ENCODE assay signal across 19 cellular contexts in genomic region chr9:99055384-99055783, GRCh38. TPM values are rescaled to one million over a fixed set of nuclear protein-coding genes. Genes with fewer than 3 reads are reported as not detected.
DNase-seq lines count a peak whose midpoint lies in the region; ATAC-seq, FAIRE-seq and TF ChIP-seq lines count a peak whose summit lies in the region.
"Had no signal": no experiment of that assay in that cellular context is flagged by ENCODE, and none has a peak within 500 bp of the region (broad histone marks: within the 10 kb centered on the region; RNA-seq: fewer than 3 reads in every experiment).

No MANE protein-coding gene starts in this region.

- no peak for TF ChIP-seq RAD21 in HCT116 (IDR thresholded peaks at IDR 0.05; ENCODE audit: low read depth)

- H3K79me2 ChIP-seq in HCT116 (ENCODE audit: insufficient read depth, low read length), result no peaks in the 10 kb centered on the region

- CTCF ChIA-PET in HCT116 (lab: Charles Lee), result no interaction called here

- DNase-seq in HCT116 (ENCODE audit: low read depth, low spot score), result no peak
- DNase-seq in RWPE2 (ENCODE audit: low spot score), result no peak
- DNase-seq in bronchial epithelial cell (ENCODE audit: low read depth), result peak; percentile 98
- DNase-seq in natural killer cell treated with Interleukin-12 subunit alpha and Interleukin-12 subunit beta and Interleukin-15 and Interleukin-18, amount 100 ng/mL, for 72 hours (ENCODE audit: low spot score), result no peak
- DNase-seq in left colon, result no peak
- DNase-seq in T-helper 2 cell, result no peak
- no peak for DNase-seq in T-helper 2 cell treated with Interferon-gamma antibody and Interleukin-4, amounts not matched to agents 5 μg/mL and 100 μg/mL, for 36 hours (ENCODE audit: low spot score)
- DNase-seq: activated CD4-positive, alpha-beta T cell treated with anti-CD3 and anti-CD28 coated beads, Interleukin-2, amount 50 U/mL, for 1 hour; activated naive CD4-positive, alpha-beta T cell treated with Interleukin-2 at 50 U/mL for 16 hours; activated T-cell treated with anti-CD3 and anti-CD28 coated beads for 4 hours; AML-193; Calu3; caudate nucleus; left cardiac atrium; NCI-H1694 treated with DMSO at 0.1 percent for 48 hours; stimulated activated CD4-positive, alpha-beta T cell treated with anti-CD3 and anti-CD28 coated beads, Interleukin-2, amount 100 ng/mL, for 48 hours had no signal

- peaks cover 0 to 9% of the 10 kb centered on the region in 2 experiments; a peak in 1 of 4 replicates for H3K4me1 ChIP-seq in HCT116 (ENCODE audit: control insufficient read depth in 1 of 2, insufficient read depth in 2 of 2, low read length in 2 of 2)
- H3K4me1 ChIP-seq in RWPE2 (ENCODE audit: insufficient read depth, poor library complexity, severe bottlenecking), result peaks cover 6% of the 10 kb centered on the region

- peak overlapping the region in 1 of 2 donors; percentile 9 for H3K27ac Mint-ChIP-seq in natural killer cell treated with Interleukin-12 subunit alpha and Interleukin-12 subunit beta and Interleukin-15 and Interleukin-18, amount 100 ng/mL, for 72 hours
- no peak overlapping the region for H3K27ac Mint-ChIP-seq in T-helper 2 cell treated with Interferon-gamma antibody and Interleukin-4, amounts not matched to agents 5 μg/mL and 100 μg/mL, for 36 hours

- RAD21 ChIA-PET in HCT116 (lab: Charles Lee; ENCODE audit: low non-redundant PET in 1 of 2, low total read pairs in 2 of 2, uncharacterized antibody in 2 of 2, unreplicated experiment in 2 of 2), result no interaction called here

- H3K9me3 Mint-ChIP-seq in natural killer cell treated with Interleukin-12 subunit alpha and Interleukin-12 subunit beta and Interleukin-15 and Interleukin-18, amount 100 ng/mL, for 72 hours, result peaks cover 4% of the 10 kb centered on the region
- peaks cover 7% of the 10 kb centered on the region for H3K9me3 Mint-ChIP-seq in T-helper 2 cell treated with Interferon-gamma antibody and Interleukin-4, amounts not matched to agents 5 μg/mL and 100 μg/mL, for 36 hours

- intact Hi-C loops in HCT116 (cut with micrococcal nuclease) (no loop called here), left colon (cut with DNase I, micrococcal nuclease) (no loop called here)

- H3K9me3 ChIP-seq in HCT116 (ENCODE audit: control insufficient read depth in 1 of 2, insufficient read depth in 1 of 2, low read depth in 1 of 2, low read length in 2 of 2), result no peaks in the 10 kb centered on the region
- H3K9me3 ChIP-seq in RWPE2 (ENCODE audit: severe bottlenecking), result no peaks in the 10 kb centered on the region
- H3K9me3 ChIP-seq: SJSA1 had no signal

- no peak overlapping the region for H3K9ac ChIP-seq in HCT116 (ENCODE audit: low read length)

- H3K36me3 Mint-ChIP-seq in natural killer cell treated with Interleukin-12 subunit alpha and Interleukin-12 subunit beta and Interleukin-15 and Interleukin-18, amount 100 ng/mL, for 72 hours, result peaks cover 5% of the 10 kb centered on the region
- H3K36me3 Mint-ChIP-seq in T-helper 2 cell treated with Interferon-gamma antibody and Interleukin-4, amounts not matched to agents 5 μg/mL and 100 μg/mL, for 36 hours (ENCODE audit: low read depth), result peaks cover 6% of the 10 kb centered on the region

- no peaks in the 10 kb centered on the region for H4K20me1 ChIP-seq in HCT116 (ENCODE audit: insufficient read depth)

- POLR2A ChIA-PET in HCT116 (lab: Charles Lee), result no interaction called here

- H3K9me2 ChIP-seq in HCT116 (ENCODE audit: insufficient read depth), result no peaks in the 10 kb centered on the region

- H3K27ac ChIP-seq in HCT116 (ENCODE audit: low read depth, low read length), result no peak overlapping the region
- H3K27ac ChIP-seq in RWPE2 (ENCODE audit: poor library complexity, severe bottlenecking), result no peak overlapping the region
- H3K27ac ChIP-seq: SJSA1 had no signal

- TF ChIP-seq CTCF in HCT116 (IDR thresholded peaks at IDR 0.05 in 2 of 3, conservative IDR thresholded peaks at IDR 0.05 in 1 of 3; ENCODE audit: borderline replicate concordance in 1 of 3, insufficient read depth in 1 of 3, low read depth in 2 of 3, low read length in 2 of 3) (no peak), RWPE2 (IDR thresholded peaks at IDR 0.05; ENCODE audit: poor library complexity, severe bottlenecking) (no peak), bronchial epithelial cell (IDR thresholded peaks at IDR 0.05; ENCODE audit: insufficient read depth, low read length, severe bottlenecking) (no peak)

- no peak for TF ChIP-seq POLR2A in HCT116 (IDR thresholded peaks at IDR 0.05; ENCODE audit: borderline replicate concordance, extremely low read depth, insufficient read depth, insufficient read length)

- BruUV-seq in HCT116 (replicated peaks; lab: Mats Ljungman, UMichigan), result no TSS peak

- H3K27me3 ChIP-seq in HCT116 (ENCODE audit: insufficient read depth, low read length) (0 out of 2 replicates have a peak, but pooled peaks cover 4% of the 10 kb centered on the region), RWPE2 (ENCODE audit: insufficient read depth, poor library complexity, severe bottlenecking) (no peaks in the 10 kb centered on the region), bronchial epithelial cell (ENCODE audit: control insufficient read depth, insufficient read depth, low read length) (no peaks in the 10 kb centered on the region)
- H3K27me3 ChIP-seq: SJSA1 had no signal

- ATAC-seq in HCT116, result peak; percentile 32; the same call in 1 of the 2 replicates
- ATAC-seq in RWPE2 (ENCODE audit: low read depth), result peak; percentile 49; the same call in 2 of the 3 replicates
- no peak for ATAC-seq in natural killer cell treated with Interleukin-12 subunit alpha and Interleukin-12 subunit beta and Interleukin-15 and Interleukin-18, amount 100 ng/mL, for 72 hours
- no peak for ATAC-seq in left colon
- ATAC-seq: left cardiac atrium had no signal

- peaks cover 73 to 76% of the 10 kb centered on the region in 2 donors for H3K4me1 Mint-ChIP-seq in natural killer cell treated with Interleukin-12 subunit alpha and Interleukin-12 subunit beta and Interleukin-15 and Interleukin-18, amount 100 ng/mL, for 72 hours (ENCODE audit: low read depth in 2 of 2)
- H3K4me1 Mint-ChIP-seq in T-helper 2 cell treated with Interferon-gamma antibody and Interleukin-4, amounts not matched to agents 5 μg/mL and 100 μg/mL, for 36 hours (ENCODE audit: low read depth), result peaks cover 74% of the 10 kb centered on the region

- peak overlapping the region; percentile 11 for H3K4me3 Mint-ChIP-seq in natural killer cell treated with Interleukin-12 subunit alpha and Interleukin-12 subunit beta and Interleukin-15 and Interleukin-18, amount 100 ng/mL, for 72 hours
- no peak overlapping the region for H3K4me3 Mint-ChIP-seq in T-helper 2 cell treated with Interferon-gamma antibody and Interleukin-4, amounts not matched to agents 5 μg/mL and 100 μg/mL, for 36 hours

- H3K4me2 ChIP-seq in HCT116 (ENCODE audit: low read length), result 0 out of 2 replicates have a peak overlapping the region, but pooled peaks have one; percentile 10

- H3K4me3 ChIP-seq in HCT116 (replicated peaks in 1 of 2; ENCODE audit: low read depth in 1 of 2, low read length in 2 of 2) (no peak overlapping the region), RWPE2 (ENCODE audit: severe bottlenecking) (no peak overlapping the region), bronchial epithelial cell (ENCODE audit: low read depth, low read length) (no peak overlapping the region)
- H3K4me3 ChIP-seq: SJSA1 had no signal

- FAIRE-seq in bronchial epithelial cell (lab: Jason Lieb, UNC), result no peak
- FAIRE-seq: HTR-8/SVneo, TTC549 had no signal

- H3K27me3 Mint-ChIP-seq in natural killer cell treated with Interleukin-12 subunit alpha and Interleukin-12 subunit beta and Interleukin-15 and Interleukin-18, amount 100 ng/mL, for 72 hours, result no peaks in the 10 kb centered on the region
- no peaks in the 10 kb centered on the region for H3K27me3 Mint-ChIP-seq in T-helper 2 cell treated with Interferon-gamma antibody and Interleukin-4, amounts not matched to agents 5 μg/mL and 100 μg/mL, for 36 hours (ENCODE audit: low read depth)

- no peak overlapping the region for H2AFZ ChIP-seq in HCT116 (ENCODE audit: low read depth, low read length, poor library complexity, severe bottlenecking)

- H3K36me3 ChIP-seq in HCT116 (ENCODE audit: control insufficient read depth in 1 of 2, insufficient read depth in 2 of 2, low read length in 2 of 2) (no peaks in the 10 kb centered on the region), RWPE2 (ENCODE audit: low read depth) (no peaks in the 10 kb centered on the region), bronchial epithelial cell (ENCODE audit: control insufficient read depth, insufficient read depth, low read length) (no peaks in the 10 kb centered on the region)
- H3K36me3 ChIP-seq: SJSA1 had no signal

TF ChIP-seq in HCT116, 20 proteins besides CTCF, POLR2A, EP300 and RAD21 (continues in another document):
- TF ChIP-seq JUND (IDR thresholded peaks at IDR 0.05) (peak; percentile 16; the same call in 1 of the 2 replicates), SIN3A (IDR thresholded peaks at IDR 0.05; ENCODE audit: low read depth) (no peak), TCF7L2 (IDR thresholded peaks at IDR 0.05; ENCODE audit: borderline replicate concordance, extremely low read depth, insufficient read depth, insufficient read length) (peak; percentile 25), SRF (IDR thresholded peaks at IDR 0.05; ENCODE audit: low read depth) (no peak), ZFX (IDR thresholded peaks at IDR 0.05) (no peak)
- TF ChIP-seq, protein P1, sequence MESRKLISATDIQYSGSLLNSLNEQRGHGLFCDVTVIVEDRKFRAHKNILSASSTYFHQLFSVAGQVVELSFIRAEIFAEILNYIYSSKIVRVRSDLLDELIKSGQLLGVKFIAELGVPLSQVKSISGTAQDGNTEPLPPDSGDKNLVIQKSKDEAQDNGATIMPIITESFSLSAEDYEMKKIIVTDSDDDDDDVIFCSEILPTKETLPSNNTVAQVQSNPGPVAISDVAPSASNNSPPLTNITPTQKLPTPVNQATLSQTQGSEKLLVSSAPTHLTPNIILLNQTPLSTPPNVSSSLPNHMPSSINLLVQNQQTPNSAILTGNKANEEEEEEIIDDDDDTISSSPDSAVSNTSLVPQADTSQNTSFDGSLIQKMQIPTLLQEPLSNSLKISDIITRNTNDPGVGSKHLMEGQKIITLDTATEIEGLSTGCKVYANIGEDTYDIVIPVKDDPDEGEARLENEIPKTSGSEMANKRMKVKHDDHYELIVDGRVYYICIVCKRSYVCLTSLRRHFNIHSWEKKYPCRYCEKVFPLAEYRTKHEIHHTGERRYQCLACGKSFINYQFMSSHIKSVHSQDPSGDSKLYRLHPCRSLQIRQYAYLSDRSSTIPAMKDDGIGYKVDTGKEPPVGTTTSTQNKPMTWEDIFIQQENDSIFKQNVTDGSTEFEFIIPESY (IDR thresholded peaks at IDR 0.05; ENCODE audit: extremely low read depth, insufficient replicate concordance, low read length), result no peak
- TF ChIP-seq, protein P2, sequence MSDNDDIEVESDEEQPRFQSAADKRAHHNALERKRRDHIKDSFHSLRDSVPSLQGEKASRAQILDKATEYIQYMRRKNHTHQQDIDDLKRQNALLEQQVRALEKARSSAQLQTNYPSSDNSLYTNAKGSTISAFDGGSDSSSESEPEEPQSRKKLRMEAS (IDR thresholded peaks at IDR 0.05), result no peak

RNA-seq across cellular contexts. Expression of gene TGFBR1, which starts 49.5 kb away (rescaled TPM):
- total RNA-seq in HCT116 (2021; ENCODE audit: unreplicated experiment), result 26.6 TPM
- polyA plus RNA-seq in HCT116 (2012), result 8.8 and 11.1 TPM in 2 replicates
- total RNA-seq in bronchial epithelial cell, result 58.9 and 110 TPM in 2 replicates
- 100 to 1,000 TPM in 1 of 2 donors, 10 to 100 TPM in 1; 62.7 to 105 TPM for total RNA-seq in natural killer cell treated with Interleukin-12 subunit alpha and Interleukin-12 subunit beta and Interleukin-15 and Interleukin-18, amount 100 ng/mL, for 72 hours
- total RNA-seq in left colon, result 10 to 100 TPM; 25.3 to 36.9 TPM

Comparison
In these comparisons a context has a peak if more than half of its experiments do, and no peak if none do; other contexts are left out.
1. ATAC-seq: peak in HCT116 (single experiment) and RWPE2 (single experiment); none in natural killer cell treated with Interleukin-12 subunit alpha and Interleukin-12 subunit beta and Interleukin-15 and Interleukin-18, amount 100 ng/mL, for 72 hours (0 of 2) and left colon (single experiment).